In the genomic region with DNA sequence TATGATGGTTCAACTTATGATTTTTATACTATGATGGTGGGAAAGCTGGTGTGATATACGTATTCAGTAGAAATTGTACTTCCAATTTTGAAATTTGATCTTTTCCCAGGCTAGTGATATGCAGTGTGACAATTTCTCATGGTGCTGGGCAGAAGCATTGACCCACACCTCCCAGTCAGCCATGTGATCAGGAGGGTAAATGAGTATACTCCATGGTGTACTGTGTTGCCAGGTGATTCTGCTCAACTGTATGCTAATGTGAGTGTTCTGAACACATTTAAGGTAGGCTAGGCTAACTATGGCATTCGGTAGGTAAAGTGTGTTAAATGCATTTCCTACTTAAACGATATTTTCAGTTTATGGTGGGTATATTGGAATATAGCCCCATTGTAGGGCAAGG, we compare ENCODE assay signal across 1 cellular context.
TF ChIP-seq lines count a peak whose summit lies in the region.

No MANE protein-coding gene starts in this region.

TF ChIP-seq in HepG2, 621 proteins besides CTCF, POLR2A, EP300 and RAD21:
- TF ChIP-seq ZNF772 (CRISPR knock-in tag; IDR thresholded peaks at IDR 0.05) = no peak
- no peak for TF ChIP-seq NFIC (IDR thresholded peaks at IDR 0.05; ENCODE audit: low read length)
- TF ChIP-seq, protein P1, sequence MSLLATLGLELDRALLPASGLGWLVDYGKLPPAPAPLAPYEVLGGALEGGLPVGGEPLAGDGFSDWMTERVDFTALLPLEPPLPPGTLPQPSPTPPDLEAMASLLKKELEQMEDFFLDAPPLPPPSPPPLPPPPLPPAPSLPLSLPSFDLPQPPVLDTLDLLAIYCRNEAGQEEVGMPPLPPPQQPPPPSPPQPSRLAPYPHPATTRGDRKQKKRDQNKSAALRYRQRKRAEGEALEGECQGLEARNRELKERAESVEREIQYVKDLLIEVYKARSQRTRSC (CRISPR knock-in tag; IDR thresholded peaks at IDR 0.05; ENCODE audit: low read depth) = no peak
- TF ChIP-seq HDAC2 (CRISPR knock-in tag; IDR thresholded peaks at IDR 0.05) = no peak
- TF ChIP-seq, protein P2, sequence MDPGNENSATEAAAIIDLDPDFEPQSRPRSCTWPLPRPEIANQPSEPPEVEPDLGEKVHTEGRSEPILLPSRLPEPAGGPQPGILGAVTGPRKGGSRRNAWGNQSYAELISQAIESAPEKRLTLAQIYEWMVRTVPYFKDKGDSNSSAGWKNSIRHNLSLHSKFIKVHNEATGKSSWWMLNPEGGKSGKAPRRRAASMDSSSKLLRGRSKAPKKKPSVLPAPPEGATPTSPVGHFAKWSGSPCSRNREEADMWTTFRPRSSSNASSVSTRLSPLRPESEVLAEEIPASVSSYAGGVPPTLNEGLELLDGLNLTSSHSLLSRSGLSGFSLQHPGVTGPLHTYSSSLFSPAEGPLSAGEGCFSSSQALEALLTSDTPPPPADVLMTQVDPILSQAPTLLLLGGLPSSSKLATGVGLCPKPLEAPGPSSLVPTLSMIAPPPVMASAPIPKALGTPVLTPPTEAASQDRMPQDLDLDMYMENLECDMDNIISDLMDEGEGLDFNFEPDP (CRISPR knock-in tag; conservative IDR thresholded peaks at IDR 0.05) = 0 out of 2 replicates have a peak, but pooled peaks have one; percentile 33
- no peak for TF ChIP-seq ZBTB37 (CRISPR knock-in tag; IDR thresholded peaks at IDR 0.05)
- no peak for TF ChIP-seq AKAP8 (CRISPR knock-in tag; IDR thresholded peaks at IDR 0.05)
- no peak for TF ChIP-seq ZHX2 (IDR thresholded peaks at IDR 0.05; ENCODE audit: low read depth)
- TF ChIP-seq ZHX2 (CRISPR knock-in tag; IDR thresholded peaks at IDR 0.05; ENCODE audit: borderline replicate concordance) = no peak
- TF ChIP-seq ZMYM4 (CRISPR knock-in tag; IDR thresholded peaks at IDR 0.05) = 0 out of 2 replicates have a peak, but pooled peaks have one; percentile 32
- no peak for TF ChIP-seq MTA1 (CRISPR knock-in tag; IDR thresholded peaks at IDR 0.05; ENCODE audit: borderline replicate concordance)
- no peak for TF ChIP-seq HOMEZ (CRISPR knock-in tag; IDR thresholded peaks at IDR 0.05; ENCODE audit: low read depth)
- no peak for TF ChIP-seq ZNF724P (CRISPR knock-in tag; IDR thresholded peaks at IDR 0.05; ENCODE audit: borderline replicate concordance)
